In the genomic region with DNA sequence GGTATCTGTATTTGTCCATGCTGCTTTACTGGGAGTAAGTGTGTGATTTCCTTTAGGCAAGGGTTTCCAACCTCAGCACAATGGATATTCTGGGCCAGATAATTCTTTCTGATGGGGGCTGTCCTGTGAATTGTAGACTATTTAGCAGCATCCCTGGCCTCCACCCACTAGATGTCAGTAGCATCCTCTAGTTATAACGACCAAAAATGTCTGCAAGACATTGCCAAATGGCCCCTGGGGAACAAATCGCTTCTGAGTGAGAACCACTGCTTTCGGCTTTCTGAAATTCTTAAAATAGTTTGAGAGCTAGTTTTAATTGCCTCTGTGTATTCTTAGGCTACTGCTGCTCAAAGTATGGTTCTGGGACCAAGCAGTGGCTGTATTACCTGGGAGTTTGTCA, we compare ENCODE assay signal across 8 cellular contexts.
DNase-seq lines count a peak whose midpoint lies in the region; FAIRE-seq and TF ChIP-seq lines count a peak whose summit lies in the region.

No MANE protein-coding gene starts in this region.

- H3K9me1 ChIP-seq in keratinocyte (ENCODE audit: control insufficient read depth, extremely low read depth, insufficient read depth, low read length): no peaks in the 10 kb centered on the region

- peak overlapping the region; percentile 10 for H2AFZ ChIP-seq in keratinocyte (ENCODE audit: control insufficient read depth, low read length)

- TF ChIP-seq CTCF in GM12864 (IDR thresholded peaks at IDR 0.05; ENCODE audit: low read depth, low read length, missing control alignments): peak; percentile 48
- peak; percentile 37 to 53 (median 39) for TF ChIP-seq CTCF in keratinocyte (optimal IDR thresholded peaks at IDR 0.05 in 1 of 3, IDR thresholded peaks at IDR 0.05 in 1 of 3, conservative IDR thresholded peaks at IDR 0.05 in 1 of 3; ENCODE audit: extremely low read depth in 1 of 3, insufficient read depth in 2 of 3, low read length in 3 of 3)

- no peak for DNase-seq in GM12864 (ENCODE audit: low read depth)
- DNase-seq in H4 (ENCODE audit: low spot score): peak; percentile 13
- DNase-seq in SK-N-DZ (ENCODE audit: low spot score): peak; percentile 8
- no peak for DNase-seq in keratinocyte (ENCODE audit: low read depth, low spot score)
- no peak for DNase-seq in middle frontal gyrus (ENCODE audit: extremely low spot score, low spot score)
- DNase-seq in HEK293T (ENCODE audit: extremely low spot score): no peak
- DNase-seq in NK-92 (lab: John Stamatoyannopoulos, UW; ENCODE audit: unreplicated experiment): no peak
- no peak for DNase-seq in G401 (ENCODE audit: low spot score)

- no peaks in the 10 kb centered on the region for H3K36me3 ChIP-seq in keratinocyte (ENCODE audit: control insufficient read depth in 2 of 2, extremely low read depth in 1 of 2, insufficient read depth in 2 of 2, low read length in 2 of 2)

- dilution Hi-C loops in keratinocyte (cut with MboI; ENCODE audit: extremely low pct_ligation_motif_present, low sequenced_read_pairs): no loop called here

- no peak for FAIRE-seq in keratinocyte (lab: Jason Lieb, UNC)

- H3K79me2 ChIP-seq in keratinocyte (ENCODE audit: control insufficient read depth, insufficient read depth, low read length): no peaks in the 10 kb centered on the region

- peak overlapping the region; percentile 45 for H3K9ac ChIP-seq in keratinocyte (ENCODE audit: control insufficient read depth, extremely low read depth, insufficient read depth, low read length)

- in situ Hi-C loops in G401 (cut with HindIII; ENCODE audit: low sequenced_read_pairs): no loop called here

- H3K4me2 ChIP-seq in keratinocyte (ENCODE audit: control insufficient read depth, extremely low read depth, insufficient read depth, low read depth, low read length): peak overlapping the region; percentile 31

- H4K20me1 ChIP-seq in keratinocyte (ENCODE audit: control insufficient read depth, extremely low read depth, insufficient read depth, low read length): no peaks in the 10 kb centered on the region

- no peaks in the 10 kb centered on the region for H3K9me3 ChIP-seq in keratinocyte (ENCODE audit: control insufficient read depth, low read depth, low read length)

- H3K27ac ChIP-seq in keratinocyte (ENCODE audit: control insufficient read depth, insufficient read depth, low read length): peak overlapping the region; percentile 74

- POLR2A ChIA-PET in HEK293T (lab: Yijun Ruan, JAX): interaction anchor here (0.6 kb wide), 1 partner anchor 42 kb away, joined by 3 read pairs; no protein-coding TSS in a partner anchor

- CTCF ChIA-PET in HEK293T (lab: Yijun Ruan, JAX): no interaction called here

- peaks cover 16% of the 10 kb centered on the region for H3K4me1 ChIP-seq in keratinocyte (ENCODE audit: control insufficient read depth, extremely low read depth, insufficient read depth, low read length)

- no peaks in the 10 kb centered on the region for H3K27me3 ChIP-seq in keratinocyte (ENCODE audit: control insufficient read depth, extremely low read depth, insufficient read depth, low read length)

- H3K4me3 ChIP-seq in GM12864 (ENCODE audit: low read depth, low read length) (no peak overlapping the region), keratinocyte (ENCODE audit: control insufficient read depth in 2 of 3, extremely low read depth in 1 of 3, insufficient read depth in 2 of 3, low read depth in 1 of 3, low read length in 3 of 3) (no peak overlapping the region)

TF ChIP-seq in HEK293T, 16 proteins besides CTCF, POLR2A, EP300 and RAD21:
- TF ChIP-seq FOXK2 (IDR thresholded peaks at IDR 0.05) (no peak), NFRKB (IDR thresholded peaks at IDR 0.05) (no peak), ZNF384 (IDR thresholded peaks at IDR 0.05) (no peak), TARDBP (IDR thresholded peaks at IDR 0.05) (no peak), CTBP1 (IDR thresholded peaks at IDR 0.05; ENCODE audit: borderline replicate concordance) (no peak), FOXM1 (IDR thresholded peaks at IDR 0.05; ENCODE audit: borderline replicate concordance) (no peak), ARNT (IDR thresholded peaks at IDR 0.05) (no peak), FOXA1 (IDR thresholded peaks at IDR 0.05) (no peak), LEF1 (IDR thresholded peaks at IDR 0.05; ENCODE audit: borderline replicate concordance) (no peak), SUZ12 (IDR thresholded peaks at IDR 0.05) (no peak), SP1 (IDR thresholded peaks at IDR 0.05) (no peak), L3MBTL2 (conservative IDR thresholded peaks at IDR 0.05) (no peak)
- TF ChIP-seq, protein P1, sequence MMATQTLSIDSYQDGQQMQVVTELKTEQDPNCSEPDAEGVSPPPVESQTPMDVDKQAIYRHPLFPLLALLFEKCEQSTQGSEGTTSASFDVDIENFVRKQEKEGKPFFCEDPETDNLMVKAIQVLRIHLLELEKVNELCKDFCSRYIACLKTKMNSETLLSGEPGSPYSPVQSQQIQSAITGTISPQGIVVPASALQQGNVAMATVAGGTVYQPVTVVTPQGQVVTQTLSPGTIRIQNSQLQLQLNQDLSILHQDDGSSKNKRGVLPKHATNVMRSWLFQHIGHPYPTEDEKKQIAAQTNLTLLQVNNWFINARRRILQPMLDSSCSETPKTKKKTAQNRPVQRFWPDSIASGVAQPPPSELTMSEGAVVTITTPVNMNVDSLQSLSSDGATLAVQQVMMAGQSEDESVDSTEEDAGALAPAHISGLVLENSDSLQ (IDR thresholded peaks at IDR 0.05): no peak

Comparison
In these comparisons a context has a peak if more than half of its experiments do, and no peak if none do; other contexts are left out.
1. DNase-seq: peak in H4 (single experiment) and SK-N-DZ (single experiment); none in GM12864 (single experiment), keratinocyte (single experiment), middle frontal gyrus (single experiment), HEK293T (single experiment), NK-92 (single experiment) and G401 (single experiment).